15 cellular contexts compared by ENCODE assay signal in the genomic region with DNA sequence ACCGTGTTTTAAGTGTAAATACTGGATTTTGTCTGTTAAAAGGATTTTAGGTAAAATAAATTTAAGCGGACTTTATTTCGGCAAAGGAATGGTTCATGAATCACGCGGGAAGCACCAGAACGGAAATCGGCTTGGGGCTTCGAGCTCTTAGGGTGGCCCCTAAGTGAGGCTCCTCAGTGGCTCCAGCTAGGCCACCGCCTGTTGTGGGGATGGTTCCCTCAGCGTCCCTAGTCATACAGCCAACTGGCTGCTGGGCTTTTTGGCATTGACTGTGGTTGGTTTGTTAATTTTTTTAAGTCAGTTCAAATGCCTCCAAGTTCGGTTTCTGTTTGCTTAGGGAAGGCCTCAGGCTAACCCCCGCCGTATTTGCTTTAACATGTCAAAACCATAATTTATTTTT. TPM values are rescaled to one million over a fixed set of nuclear protein-coding genes. Genes with fewer than 3 reads are reported as not detected.
A peak's percentile ranks its signal among the peaks of the same experiment; 100 is the strongest.
DNase-seq lines count a peak whose midpoint lies in the region; ATAC-seq, FAIRE-seq and TF ChIP-seq lines count a peak whose summit lies in the region.
"Not testable (repeated sequence)": the region's sequence is repeated elsewhere in the genome, so short reads cannot be mapped to it uniquely, and the experiment has no call there.
"Had no signal": no experiment of that assay in that cellular context is flagged by ENCODE, and none has a peak within 500 bp of the region (broad histone marks: within the 10 kb centered on the region; RNA-seq: fewer than 3 reads in every experiment).

No MANE protein-coding gene starts in this region.

- RAD21 ChIA-PET in HCT116 (lab: Charles Lee; ENCODE audit: low non-redundant PET in 1 of 2, low total read pairs in 2 of 2, uncharacterized antibody in 2 of 2, unreplicated experiment in 2 of 2), result not testable (repeated sequence)

- intact Hi-C loops in CD4-positive, alpha-beta T cell (cut with DNase I, micrococcal nuclease); HCT116 (cut with micrococcal nuclease); K562 (cut with micrococcal nuclease); Right ventricle myocardium superior (cut with DNase I): not testable (repeated sequence)

- not testable (repeated sequence) for H3K9me3 Mint-ChIP-seq in CD4-positive, alpha-beta T cell; central memory CD8-positive, alpha-beta T cell; mesothelial cell of epicardium

- peak overlapping the region; percentile 77 for H3K27ac Mint-ChIP-seq in CD4-positive, alpha-beta T cell
- H3K27ac Mint-ChIP-seq in central memory CD8-positive, alpha-beta T cell (ENCODE audit: low read depth); mesothelial cell of epicardium: not testable (repeated sequence)

- not testable (repeated sequence) for FAIRE-seq in K562 (lab: Jason Lieb, UNC)

- not testable (repeated sequence) for H4K20me1 ChIP-seq in HCT116 (ENCODE audit: insufficient read depth); K562 (replicated peaks; ENCODE audit: control insufficient read depth, insufficient read depth, low read length)

- CTCF ChIA-PET in CD4-positive, alpha-beta T cell (lab: Charles Lee); HCT116 (lab: Charles Lee); K562 (lab: Yijun Ruan, JAX; ENCODE audit: low intra/inter-chr PET ratio): not testable (repeated sequence)

- 51% methylated on average over 6 of the region's 13 CpGs for WGBS in K562 (ENCODE audit: insufficient coverage, low coverage, missing lambda C conversion rate)

- TF ChIP-seq RAD21 in HCT116 (IDR thresholded peaks at IDR 0.05; ENCODE audit: low read depth); K562 (CRISPR knock-in tag; conservative IDR thresholded peaks at IDR 0.05 in 1 of 2, IDR thresholded peaks at IDR 0.05 in 1 of 2): not testable (repeated sequence)

- H3K36me3 Mint-ChIP-seq in CD4-positive, alpha-beta T cell (ENCODE audit: low read depth); central memory CD8-positive, alpha-beta T cell (ENCODE audit: insufficient read depth); mesothelial cell of epicardium: not testable (repeated sequence)

- not testable (repeated sequence) for H3K36me3 ChIP-seq in HCT116 (ENCODE audit: control insufficient read depth in 1 of 2, insufficient read depth in 2 of 2, low read length in 2 of 2); RWPE2 (ENCODE audit: low read depth); K562 (ENCODE audit: control insufficient read depth, insufficient read depth, low read length)

- H3K4me3 ChIP-seq in HCT116 (replicated peaks in 1 of 2; ENCODE audit: low read depth in 1 of 2, low read length in 2 of 2), result not testable (repeated sequence)
- H3K4me3 ChIP-seq in RWPE2 (ENCODE audit: severe bottlenecking) (peak overlapping the region; percentile 46), K562 (peak overlapping the region; percentile 22; the same call in 1 of the 2 replicates)

- BruUV-seq in HCT116 (replicated peaks; lab: Mats Ljungman, UMichigan) (TSS peak; percentile 49), K562 (replicated peaks; lab: Mats Ljungman, UMichigan) (TSS peak; percentile 31)

- H3K9me1 ChIP-seq in K562 (ENCODE audit: control insufficient read depth, insufficient read depth, low read length), result not testable (repeated sequence)

- in situ Hi-C loops in K562 (cut with MboI), result not testable (repeated sequence)

- not testable (repeated sequence) for H3K4me3 Mint-ChIP-seq in CD4-positive, alpha-beta T cell; central memory CD8-positive, alpha-beta T cell
- peak overlapping the region; percentile 74 for H3K4me3 Mint-ChIP-seq in mesothelial cell of epicardium

- not testable (repeated sequence) for H3K4me2 ChIP-seq in HCT116 (ENCODE audit: low read length); K562 (ENCODE audit: insufficient read depth, low read length)

- not testable (repeated sequence) for H2AFZ ChIP-seq in HCT116 (ENCODE audit: low read depth, low read length, poor library complexity, severe bottlenecking); K562 (ENCODE audit: low read depth, low read length)

- TF ChIP-seq POLR2A in HCT116 (IDR thresholded peaks at IDR 0.05; ENCODE audit: borderline replicate concordance, extremely low read depth, insufficient read depth, insufficient read length); K562 (conservative IDR thresholded peaks at IDR 0.05): not testable (repeated sequence)

- not testable (repeated sequence) for H3K27me3 Mint-ChIP-seq in CD4-positive, alpha-beta T cell; central memory CD8-positive, alpha-beta T cell; mesothelial cell of epicardium (ENCODE audit: low read depth)

- H3K9me3 ChIP-seq in CD4-positive, alpha-beta T cell (ENCODE audit: control insufficient read depth, low read length); HCT116 (ENCODE audit: control insufficient read depth in 1 of 2, insufficient read depth in 1 of 2, low read depth in 1 of 2, low read length in 2 of 2); RWPE2 (ENCODE audit: severe bottlenecking); K562 (replicated peaks; ENCODE audit: control insufficient read depth, insufficient read depth, low read depth, low read length): not testable (repeated sequence)

- not testable (repeated sequence) for H3K79me2 ChIP-seq in HCT116 (ENCODE audit: insufficient read depth, low read length); K562 (ENCODE audit: control insufficient read depth, insufficient read depth, low read length)

- POLR2A ChIA-PET in CD4-positive, alpha-beta T cell (lab: Charles Lee); HCT116 (lab: Charles Lee); K562 (lab: Yijun Ruan, JAX): not testable (repeated sequence)

- not testable (repeated sequence) for H3K27ac ChIP-seq in CD4-positive, alpha-beta T cell (ENCODE audit: low read depth, low read length); HCT116 (ENCODE audit: low read depth, low read length); K562 (ENCODE audit: extremely low read depth, low read depth, low read length)
- peak overlapping the region; percentile 62 for H3K27ac ChIP-seq in RWPE2 (ENCODE audit: poor library complexity, severe bottlenecking)

- not testable (repeated sequence) for DNase-seq in CD4-positive, alpha-beta T cell; HCT116 (ENCODE audit: low read depth, low spot score); RWPE2 (ENCODE audit: low spot score); K562 (ENCODE audit: extremely low read depth in 1 of 4, low spot score in 3 of 4); central memory CD8-positive, alpha-beta T cell (ENCODE audit: low spot score in 2 of 2); Right ventricle myocardium superior; mesothelial cell of epicardium (ENCODE audit: low spot score in 2 of 2, unreplicated experiment in 2 of 2)

- not testable (repeated sequence) for H3K27me3 ChIP-seq in CD4-positive, alpha-beta T cell (ENCODE audit: control insufficient read depth, insufficient read depth, low read length); HCT116 (ENCODE audit: insufficient read depth, low read length); RWPE2 (ENCODE audit: insufficient read depth, poor library complexity, severe bottlenecking); K562 (ENCODE audit: control insufficient read depth in 2 of 2, insufficient read depth in 2 of 2, low read length in 2 of 2)

- not testable (repeated sequence) for TF ChIP-seq CTCF in CD4-positive, alpha-beta T cell (IDR thresholded peaks at IDR 0.05); HCT116 (IDR thresholded peaks at IDR 0.05 in 2 of 3, conservative IDR thresholded peaks at IDR 0.05 in 1 of 3; ENCODE audit: borderline replicate concordance in 1 of 3, insufficient read depth in 1 of 3, low read depth in 2 of 3, low read length in 2 of 3); RWPE2 (IDR thresholded peaks at IDR 0.05; ENCODE audit: poor library complexity, severe bottlenecking); K562 (IDR thresholded peaks at IDR 0.05 in 2 of 3, conservative IDR thresholded peaks at IDR 0.05 in 1 of 3; ENCODE audit: insufficient read depth in 2 of 3, low read depth in 1 of 3, low read length in 3 of 3); mesothelial cell of epicardium (IDR thresholded peaks at IDR 0.05; ENCODE audit: unreplicated experiment)

- not testable (repeated sequence) for H3K4me1 Mint-ChIP-seq in CD4-positive, alpha-beta T cell (ENCODE audit: low read depth); central memory CD8-positive, alpha-beta T cell; mesothelial cell of epicardium

- not testable (repeated sequence) for TF ChIP-seq EP300 in K562 (IDR thresholded peaks at IDR 0.05; ENCODE audit: low read length)

- H3K9ac ChIP-seq in HCT116 (ENCODE audit: low read length); K562 (ENCODE audit: insufficient read depth in 1 of 2, low read depth in 2 of 2, low read length in 2 of 2): not testable (repeated sequence)

- not testable (repeated sequence) for H3K4me1 ChIP-seq in HCT116 (ENCODE audit: control insufficient read depth in 1 of 2, insufficient read depth in 2 of 2, low read length in 2 of 2); RWPE2 (ENCODE audit: insufficient read depth, poor library complexity, severe bottlenecking); K562 (replicated peaks in 1 of 2; ENCODE audit: control insufficient read depth in 2 of 2, insufficient read depth in 2 of 2, low read length in 2 of 2)

- H3K9me2 ChIP-seq in HCT116 (ENCODE audit: insufficient read depth), result not testable (repeated sequence)

- ATAC-seq in CD4-positive, alpha-beta T cell (ENCODE audit: poor library complexity), result not testable (repeated sequence)
- ATAC-seq in HCT116, result peak; percentile 30; the same call in 1 of the 2 replicates
- ATAC-seq in RWPE2 (ENCODE audit: low read depth), result peak; percentile 25; the same call in 2 of the 3 replicates
- ATAC-seq in K562, result peak; percentile 66
- peak; percentile 24 for ATAC-seq in central memory CD8-positive, alpha-beta T cell (replicated peaks; ENCODE audit: extremely low read depth, poor library complexity, severe bottlenecking)
- ATAC-seq in Right ventricle myocardium superior (ENCODE audit: poor library complexity), result peak; percentile 26

RNA-seq across cellular contexts. Expression of a gene that starts 29.9 kb away (rescaled TPM):
- total RNA-seq in CD4-positive, alpha-beta T cell, result not detected
- total RNA-seq in HCT116 (2021; ENCODE audit: unreplicated experiment) (0.07 TPM), K562 (2014; rRNA removed) (not detected in 2 replicates), K562 (2014; rRNA removed; fragmentation: Illumina TruSeq; extraction: Trizol) (not detected in 2 replicates), K562 (2015; rRNA removed; fragmentation: Illumina TruSeq; extraction: Trizol) (not detected in 2 replicates), K562 (2021) (not detected in 2 replicates), Right ventricle myocardium superior (not detected), mesothelial cell of epicardium (not detected in 3 replicates)
- 0.05 and 0.10 TPM in 2 replicates for polyA plus RNA-seq in HCT116 (2012)
- total RNA-seq in K562 (2011; cell fraction: chromatin; rRNA removed; ENCODE audit: low replicate concordance), result not detected in 2 replicates
- not detected in 2 replicates for total RNA-seq in K562 (2011; cell fraction: nucleolus; rRNA removed)
- total RNA-seq in K562 (2011; cell fraction: nucleoplasm; rRNA removed), result not detected in 2 replicates
- polyA plus RNA-seq in K562 (2011; rRNA removed) (not detected in 2 replicates), K562 (2014; fragmentation: Illumina TruSeq; extraction: Trizol) (not detected in 2 replicates), K562 (2014; fragmentation: Nextera tagmentation; extraction: Ambion mirVana) (not detected), K562 (2014; rRNA removed) (not detected in 2 replicates)
- not detected in 2 replicates for polyA plus RNA-seq in K562 (2011; cell fraction: cytosol; rRNA removed)
- polyA plus RNA-seq in K562 (2011; cell fraction: nucleus; rRNA removed), result 0.08 TPM in 1 of 2 replicates, not detected in the other
- 0.06 and 0.07 TPM in 2 replicates for polyA plus RNA-seq in K562 (2012)
- not detected in 2 replicates for polyA minus RNA-seq in K562 (2011; rRNA and poly(A)+ RNA removed)
- not detected in 2 replicates for polyA minus RNA-seq in K562 (2011; cell fraction: cytosol; rRNA and poly(A)+ RNA removed)
- not detected in 2 replicates for polyA minus RNA-seq in K562 (2011; cell fraction: nucleus; rRNA and poly(A)+ RNA removed)
- total RNA-seq: CD4-positive, alpha-beta memory T cell; G401; GM12878; H1; H9; HepG2 had no signal
- polyA plus RNA-seq: A549; BJ; CD4-positive, alpha-beta memory T cell; GM12878; HepG2 had no signal
